In genomic region chr5:95262933-95263660, GRCh38 we compare ENCODE assay signal across 9 cellular contexts. TPM values are rescaled to one million over a fixed set of nuclear protein-coding genes. Genes with fewer than 3 reads are reported as not detected.
"Had no signal": no experiment of that assay in that cellular context is flagged by ENCODE, and none has a peak within 500 bp of the region (broad histone marks: within the 10 kb centered on the region; RNA-seq: fewer than 3 reads in every experiment).

No MANE protein-coding gene starts in this region.

- ATAC-seq: activated T-cell treated with anti-CD3 and anti-CD28 coated beads, Interleukin-2, amount 50 U/mL, for 4 hours; effector memory CD8-positive, alpha-beta T cell had no signal

- DNase-seq: activated CD4-positive, alpha-beta memory T cell treated with anti-CD3 and anti-CD28 coated beads for 36 hours; activated effector memory CD4-positive, alpha-beta T cell treated with anti-CD3 and anti-CD28 coated beads, Interleukin-2, amount 50 U/mL, for 16 hours; activated T-cell treated with anti-CD3 and anti-CD28 coated beads, Interleukin-2, amount 50 U/mL, for 4 hours; cortex of kidney; effector memory CD8-positive, alpha-beta T cell; nephron progenitor cell; sigmoid colon; stimulated activated CD4-positive, alpha-beta T cell treated with anti-CD3 and anti-CD28 coated beads, Interleukin-12 subunit alpha, Interleukin-12 subunit beta, amount 100 ng/mL, for 4 hours; stimulated activated naive CD4-positive, alpha-beta T cell treated with Interleukin-2 at 50 U/mL for 16 hours had no signal

RNA-seq across cellular contexts. Expression of gene MCTP1, which starts 21.8 kb away (rescaled TPM):
- total RNA-seq: activated CD4-positive, alpha-beta memory T cell treated with anti-CD3 and anti-CD28 coated beads for 36 hours had no signal
